In the genomic region with DNA sequence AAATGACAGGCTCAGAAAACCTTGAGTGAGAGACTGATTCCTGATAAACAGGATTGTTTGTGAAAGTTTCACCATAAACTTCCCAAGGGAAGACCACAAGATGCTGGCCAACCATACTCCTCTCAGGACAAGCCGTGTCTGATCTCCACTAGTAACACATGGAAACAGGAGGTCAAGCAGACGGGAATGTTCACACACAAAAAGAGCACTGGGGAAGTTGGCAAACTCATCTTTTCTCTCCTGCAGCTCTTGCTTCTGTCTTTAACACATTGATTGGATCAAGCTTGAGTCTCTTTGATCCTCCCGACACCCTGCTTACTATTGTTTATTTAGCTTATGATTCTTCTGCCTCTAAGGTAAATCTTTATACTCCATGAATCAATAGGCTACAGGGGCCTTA, we compare ENCODE assay signal across 5 cellular contexts.
"Had no signal": no experiment of that assay in that cellular context is flagged by ENCODE, and none has a peak within 500 bp of the region (broad histone marks: within the 10 kb centered on the region; RNA-seq: fewer than 3 reads in every experiment).

No MANE protein-coding gene starts in this region.

- H3K4me3 ChIP-seq: GM23338, K562 had no signal

- H3K4me2 ChIP-seq: GM23338 had no signal

- DNase-seq: H9, HCEC 1CT, IMR-90 had no signal
